16 cellular contexts compared by ENCODE assay signal in the genomic region with DNA sequence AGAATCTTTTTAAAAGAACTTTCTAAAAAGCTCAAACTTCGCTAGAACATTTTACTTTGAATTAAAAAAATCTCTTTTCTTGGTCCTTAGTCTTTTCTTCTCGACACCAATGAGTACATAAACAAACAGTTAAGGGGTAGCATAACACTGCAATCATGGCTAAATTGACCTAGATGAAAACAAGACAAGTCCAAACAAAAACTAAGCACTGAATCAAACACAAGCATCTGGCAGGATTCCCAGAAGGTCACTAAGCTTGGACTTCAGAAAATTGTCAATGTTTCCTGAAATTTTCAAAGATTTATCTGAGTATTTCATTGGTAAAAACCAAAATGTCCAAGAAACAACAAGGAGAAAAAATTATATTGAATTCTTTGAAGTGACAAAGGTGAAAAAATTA. TPM values are rescaled to one million over a fixed set of nuclear protein-coding genes. Genes with fewer than 3 reads are reported as not detected.
A peak's percentile ranks its signal among the peaks of the same experiment; 100 is the strongest.
DNase-seq lines count a peak whose midpoint lies in the region; TF ChIP-seq lines count a peak whose summit lies in the region.
"Had no signal": no experiment of that assay in that cellular context is flagged by ENCODE, and none has a peak within 500 bp of the region (broad histone marks: within the 10 kb centered on the region; RNA-seq: fewer than 3 reads in every experiment).

No MANE protein-coding gene starts in this region.

- no peaks in the 10 kb centered on the region for H3K9me3 Mint-ChIP-seq in MCF 10A (ENCODE audit: unreplicated experiment)
- H3K9me3 Mint-ChIP-seq: activated B cell treated with CpG ODN at 0.5 μM for 24 hours, memory B cell had no signal

- H3K9me3 ChIP-seq in breast epithelium (no peaks in the 10 kb centered on the region), uterus (no peaks in the 10 kb centered on the region)
- H3K9me3 ChIP-seq: Caco-2, HAP-1 had no signal

- CTCF ChIA-PET in MCF 10A (lab: Yijun Ruan, JAX): interaction anchor here (0.6 kb wide), 1 partner anchor 50 kb away, joined by 4 read pairs; no protein-coding TSS in a partner anchor

- H3K4me3 Mint-ChIP-seq in MCF 10A (ENCODE audit: unreplicated experiment): no peak overlapping the region
- H3K4me3 Mint-ChIP-seq: activated B cell treated with CpG ODN at 0.5 μM for 24 hours, memory B cell had no signal

- peak overlapping the region; percentile 35 for H3K27ac Mint-ChIP-seq in MCF 10A (ENCODE audit: low read depth, unreplicated experiment)
- H3K27ac Mint-ChIP-seq: activated B cell treated with CpG ODN at 0.5 μM for 24 hours, memory B cell had no signal

- H3K4me3 ChIP-seq in breast epithelium: no peak overlapping the region
- no peak overlapping the region for H3K4me3 ChIP-seq in astrocyte of the spinal cord (ENCODE audit: low read depth, low read length)
- H3K4me3 ChIP-seq in uterus: no peak overlapping the region
- H3K4me3 ChIP-seq in dorsolateral prefrontal cortex: no peak overlapping the region
- H3K4me3 ChIP-seq: HAP-1 had no signal

- no peaks in the 10 kb centered on the region for H3K4me1 ChIP-seq in breast epithelium
- H3K4me1 ChIP-seq in uterus: peaks cover 0 to 6% of the 10 kb centered on the region in 2 donors
- H3K4me1 ChIP-seq: Caco-2, HAP-1 had no signal

- H3K27ac ChIP-seq in breast epithelium (no peak overlapping the region), uterus (peak overlapping the region; percentile 65 to 79), dorsolateral prefrontal cortex (peak overlapping the region in 24 of 59 donors; percentile 1 to 81 (median 48))

- peaks cover 8% of the 10 kb centered on the region for H3K4me1 Mint-ChIP-seq in MCF 10A (ENCODE audit: insufficient read depth, unreplicated experiment)
- H3K4me1 Mint-ChIP-seq: activated B cell treated with CpG ODN at 0.5 μM for 24 hours, memory B cell had no signal

- H3K36me3 ChIP-seq in breast epithelium (no peaks in the 10 kb centered on the region), uterus (no peaks in the 10 kb centered on the region)
- H3K36me3 ChIP-seq: HAP-1 had no signal

- TF ChIP-seq POLR2A in breast epithelium (IDR thresholded peaks at IDR 0.05) (no peak), uterus (IDR thresholded peaks at IDR 0.05) (no peak)

- in situ Hi-C loops in astrocyte of the spinal cord (cut with HindIII; ENCODE audit: low sequenced_read_pairs): no loop called here

- H3K36me3 Mint-ChIP-seq in MCF 10A (ENCODE audit: insufficient read depth, unreplicated experiment): no peaks in the 10 kb centered on the region
- H3K36me3 Mint-ChIP-seq: memory B cell had no signal

- DNase-seq in MCF 10A (ENCODE audit: unreplicated experiment): peak; percentile 63
- no peak for DNase-seq in breast epithelium (ENCODE audit: low spot score in 2 of 2)
- peak; percentile 25 for DNase-seq in astrocyte of the spinal cord (ENCODE audit: low read depth, low spot score)
- peak; percentile 70 for DNase-seq in iris pigment epithelial cell (ENCODE audit: low read depth)
- no peak for DNase-seq in uterus
- no peak for DNase-seq in islet precursor cell
- no peak for DNase-seq in T-helper 9 cell
- no peak for DNase-seq in dorsolateral prefrontal cortex
- DNase-seq: activated B cell treated with CpG ODN at 0.5 μM for 24 hours; activated naive CD4-positive, alpha-beta T cell treated with anti-CD3 and anti-CD28 coated beads, Interleukin-2, amount 50 U/mL, for 16 hours; Caco-2; erythroblast; Kasumi-1 had no signal

- H3K27me3 Mint-ChIP-seq in MCF 10A (ENCODE audit: insufficient read depth, unreplicated experiment): no peaks in the 10 kb centered on the region
- H3K27me3 Mint-ChIP-seq: activated B cell treated with CpG ODN at 0.5 μM for 24 hours, memory B cell had no signal

- H3K27me3 ChIP-seq in breast epithelium (no peaks in the 10 kb centered on the region), uterus (no peaks in the 10 kb centered on the region), dorsolateral prefrontal cortex (peaks cover 0 to 13% (median 0%) of the 10 kb centered on the region in 45 donors)

- BruUV-seq in MCF 10A (replicated peaks; lab: Mats Ljungman, UMichigan): no TSS peak

- intact Hi-C loops in MCF 10A (cut with micrococcal nuclease): no loop called here
- intact Hi-C loops in breast epithelium (cut with DNase I; ENCODE audit: low total_unique reads): no loop called here
- intact Hi-C loops in uterus (cut with DNase I; ENCODE audit: low total_unique reads): no loop called here
- intact Hi-C loops in dorsolateral prefrontal cortex (cut with DNase I): no loop called here

- POLR2A ChIA-PET in MCF 10A (lab: Yijun Ruan, JAX): interaction anchor here (1.0 kb wide), 1 partner anchor 10 kb away, joined by 3 read pairs; no protein-coding TSS in a partner anchor

- TF ChIP-seq CTCF in MCF 10A (IDR thresholded peaks at IDR 0.05; ENCODE audit: unreplicated experiment) (no peak), breast epithelium (IDR thresholded peaks at IDR 0.05) (no peak), astrocyte of the spinal cord (IDR thresholded peaks at IDR 0.05; ENCODE audit: low read depth, low read length) (no peak), uterus (IDR thresholded peaks at IDR 0.05) (no peak), dorsolateral prefrontal cortex (IDR thresholded peaks at IDR 0.05 in 54 of 56, conservative IDR thresholded peaks at IDR 0.05 in 2 of 56; ENCODE audit: low read depth in 1 of 56, partially characterized antibody in 56 of 56) (no peak)

RNA-seq across cellular contexts. Expression of gene COL21A1, which starts 5.0 kb away (rescaled TPM):
- total RNA-seq in MCF 10A (2022) (1.8 and 5.4 TPM in 2 replicates), breast epithelium (1 to 10 TPM in 2 of 3 donors, under 1 TPM in 1; 0.80 to 2.9 (median 1.5) TPM), uterus (100 to 1,000 TPM in 1 of 4 donors, 10 to 100 TPM in 1, 1 to 10 TPM in 2; 2.4 to 135 (median 18.4) TPM), dorsolateral prefrontal cortex (10 to 100 TPM in 55 of 120 experiments, 1 to 10 TPM in 65; 3.9 to 18.8 (median 9.4) TPM)
- total RNA-seq: activated B cell treated with CpG ODN at 0.5 μM for 24 hours, OCI-LY7 had no signal

Comparison
In these comparisons a context has a peak if more than half of its experiments do, and no peak if none do; other contexts are left out.
1. DNase-seq: peak in MCF 10A (single experiment), astrocyte of the spinal cord (single experiment) and iris pigment epithelial cell (single experiment); none in breast epithelium (0 of 2), uterus (0 of 2), islet precursor cell (single experiment), T-helper 9 cell (single experiment) and dorsolateral prefrontal cortex (0 of 10).
2. H3K27ac ChIP-seq: peak in uterus (2 of 2); none in breast epithelium (0 of 2).